ENCODE assay signal across 13 cellular contexts in genomic region chr2:26072925-26073768, GRCh38. TPM values are rescaled to one million over a fixed set of nuclear protein-coding genes. Genes with fewer than 3 reads are reported as not detected.
DNase-seq lines count a peak whose midpoint lies in the region; ATAC-seq, FAIRE-seq and TF ChIP-seq lines count a peak whose summit lies in the region.
"Had no signal": no experiment of that assay in that cellular context is flagged by ENCODE, and none has a peak within 500 bp of the region (broad histone marks: within the 10 kb centered on the region; RNA-seq: fewer than 3 reads in every experiment).

No MANE protein-coding gene starts in this region.

- FAIRE-seq in astrocyte (lab: Jason Lieb, UNC): no peak

- POLR2A ChIA-PET in HEK293 (lab: Yijun Ruan, JAX) (interaction anchor here (0.5 to 0.6 kb wide), 2 partner anchors 11 to 277 kb away, joined by 4 to 6 read pairs; no protein-coding TSS in a partner anchor), HEK293T (lab: Yijun Ruan, JAX) (interaction anchor here (1.3 to 1.5 kb wide), 2 partner anchors 39 to 195 kb away, joined by 3 to 4 read pairs; partner anchors contain the start of gene RAB10)
- POLR2A ChIA-PET in CD4-positive, alpha-beta T cell (lab: Charles Lee): interaction anchor here (1.3 to 2.1 kb wide), 2 partner anchors 37 to 39 kb away, joined by 3 to 7 read pairs; partner anchors contain the start of gene RAB10

- no peaks in the 10 kb centered on the region for H3K27me3 ChIP-seq in astrocyte (ENCODE audit: insufficient read depth, low read length)
- no peaks in the 10 kb centered on the region for H3K27me3 ChIP-seq in CD4-positive, alpha-beta T cell (ENCODE audit: control insufficient read depth, insufficient read depth, low read length)

- H4K20me1 ChIP-seq in astrocyte (ENCODE audit: insufficient read depth, low read length): peaks cover 81% of the 10 kb centered on the region

- H3K9me3 ChIP-seq in HEK293 (ENCODE audit: control insufficient read depth, insufficient read depth, low read depth, low read length) (no peaks in the 10 kb centered on the region), astrocyte (ENCODE audit: insufficient read depth, low read depth, low read length) (no peaks in the 10 kb centered on the region)
- H3K9me3 ChIP-seq in CD4-positive, alpha-beta T cell (ENCODE audit: control insufficient read depth, low read length): no peaks in the 10 kb centered on the region
- H3K9me3 ChIP-seq: lower lobe of right lung had no signal

- TF ChIP-seq CTCF in HEK293 (tag by site-specific recombination; IDR thresholded peaks at IDR 0.05) (no peak), astrocyte (IDR thresholded peaks at IDR 0.05; ENCODE audit: insufficient read depth, low read depth, low read length) (no peak)
- TF ChIP-seq CTCF in CD4-positive, alpha-beta T cell (IDR thresholded peaks at IDR 0.05): no peak

- H3K36me3 Mint-ChIP-seq in astrocyte (ENCODE audit: low read depth, unreplicated experiment): peaks cover 6% of the 10 kb centered on the region
- peaks cover under 1% of the 10 kb centered on the region for H3K36me3 Mint-ChIP-seq in CD4-positive, alpha-beta T cell (ENCODE audit: low read depth)

- no peaks in the 10 kb centered on the region for H3K27me3 Mint-ChIP-seq in astrocyte (ENCODE audit: low read depth, unreplicated experiment)
- H3K27me3 Mint-ChIP-seq in CD4-positive, alpha-beta T cell: no peaks in the 10 kb centered on the region

- no peak overlapping the region for H2AFZ ChIP-seq in astrocyte (ENCODE audit: low read depth, low read length)
- H2AFZ ChIP-seq: parathyroid adenoma had no signal

- peaks cover 94% of the 10 kb centered on the region for H3K79me2 ChIP-seq in astrocyte (ENCODE audit: insufficient read depth, low read length)

- no peak overlapping the region for H3K9ac ChIP-seq in astrocyte (ENCODE audit: low read length)
- H3K9ac ChIP-seq: parathyroid adenoma had no signal

- DNase-seq in astrocyte (ENCODE audit: low read depth) (no peak), iPS-NIHi11 (ENCODE audit: low spot score) (peak; percentile 14), renal cortical epithelial cell (ENCODE audit: low read depth) (peak; percentile 70), NCI-H748 treated with DMSO at 0.1 percent for 48 hours (lab: John Stamatoyannopoulos, UW) (no peak), HEK293T (ENCODE audit: extremely low spot score) (no peak)
- DNase-seq in CD4-positive, alpha-beta T cell: no peak
- DNase-seq: activated effector memory CD4-positive, alpha-beta T cell treated with anti-CD3 and anti-CD28 coated beads, Interleukin-2, amount 50 U/mL, for 16 hours; central memory CD4-positive, alpha-beta T cell; lower lobe of right lung; NCI-H1105 treated with DMSO at 0.1 percent for 48 hours; NCI-H69 had no signal

- H3K27ac ChIP-seq in HEK293 (ENCODE audit: extremely low read depth, low read depth, low read length): no peak overlapping the region
- H3K27ac ChIP-seq in astrocyte (ENCODE audit: low read depth, low read length): no peak overlapping the region
- no peak overlapping the region for H3K27ac ChIP-seq in CD4-positive, alpha-beta T cell (ENCODE audit: low read depth, low read length)
- H3K27ac ChIP-seq: lower lobe of right lung, parathyroid adenoma had no signal

- H3K4me1 ChIP-seq in HEK293 (ENCODE audit: control insufficient read depth, insufficient read depth, low read length) (peaks cover 18% of the 10 kb centered on the region), astrocyte (ENCODE audit: insufficient read depth, low read length) (peaks cover 8% of the 10 kb centered on the region)

- H3K4me1 Mint-ChIP-seq in astrocyte (ENCODE audit: low read depth, unreplicated experiment): peaks cover 47% of the 10 kb centered on the region
- H3K4me1 Mint-ChIP-seq in CD4-positive, alpha-beta T cell (ENCODE audit: low read depth): peaks cover 56% of the 10 kb centered on the region

- CTCF ChIA-PET in HEK293 (lab: Yijun Ruan, JAX) (interaction anchor here (1.0 to 1.2 kb wide), 2 partner anchors 15 kb away, joined by 5 read pairs; no protein-coding TSS in a partner anchor), HEK293T (lab: Yijun Ruan, JAX) (interaction anchor here (0.6 to 1.3 kb wide), 3 partner anchors 12 to 162 kb away, joined by 3 to 7 read pairs (median 4); no protein-coding TSS in a partner anchor)
- CTCF ChIA-PET in CD4-positive, alpha-beta T cell (lab: Charles Lee): no interaction called here

- ATAC-seq in CD4-positive, alpha-beta T cell (ENCODE audit: poor library complexity): no peak

- intact Hi-C loops in CD4-positive, alpha-beta T cell (cut with DNase I, micrococcal nuclease): no loop called here

- H3K4me2 ChIP-seq in astrocyte (ENCODE audit: low read length): no peak overlapping the region

- peak overlapping the region; percentile 9 for H3K4me3 Mint-ChIP-seq in astrocyte (ENCODE audit: unreplicated experiment)
- H3K4me3 Mint-ChIP-seq in CD4-positive, alpha-beta T cell: no peak overlapping the region

- H3K36me3 ChIP-seq in HEK293 (ENCODE audit: control insufficient read depth in 2 of 2, insufficient read depth in 1 of 2, low read length in 2 of 2): no peaks in the 10 kb centered on the region
- H3K36me3 ChIP-seq in astrocyte (ENCODE audit: insufficient read depth, low read length): no peaks in the 10 kb centered on the region
- H3K36me3 ChIP-seq: lower lobe of right lung had no signal

- peaks cover 3% of the 10 kb centered on the region for H3K9me3 Mint-ChIP-seq in astrocyte (ENCODE audit: unreplicated experiment)
- no peaks in the 10 kb centered on the region for H3K9me3 Mint-ChIP-seq in CD4-positive, alpha-beta T cell

- H3K4me3 ChIP-seq in HEK293 (ENCODE audit: low read depth, low read length) (no peak overlapping the region), astrocyte (ENCODE audit: insufficient read depth, low read depth, low read length) (no peak overlapping the region)
- H3K4me3 ChIP-seq: lower lobe of right lung had no signal

- no peak overlapping the region for H3K27ac Mint-ChIP-seq in astrocyte (ENCODE audit: unreplicated experiment)
- H3K27ac Mint-ChIP-seq in CD4-positive, alpha-beta T cell: no peak overlapping the region

TF ChIP-seq in HEK293, 187 proteins besides CTCF, POLR2A, EP300 and RAD21 (continues in another document):
- TF ChIP-seq AEBP2 (tag by site-specific recombination; IDR thresholded peaks at IDR 0.05; ENCODE audit: borderline replicate concordance): no peak

TF ChIP-seq in HEK293T, 16 proteins besides CTCF, POLR2A, EP300 and RAD21:
- TF ChIP-seq FOXM1 (IDR thresholded peaks at IDR 0.05; ENCODE audit: borderline replicate concordance) (no peak), SP1 (IDR thresholded peaks at IDR 0.05) (no peak), ARNT (IDR thresholded peaks at IDR 0.05) (no peak)

RNA-seq across cellular contexts. Expression of gene RAB10, which starts 39.3 kb away (rescaled TPM):
- total RNA-seq in astrocyte: 174 and 192 TPM in 2 replicates
- total RNA-seq in renal cortical epithelial cell: 150 and 380 TPM in 2 replicates
- 10 to 100 TPM; 13.5 to 13.8 TPM for total RNA-seq in CD4-positive, alpha-beta T cell

Comparison
In these comparisons a context has a peak if more than half of its experiments do, and no peak if none do; other contexts are left out.
1. DNase-seq: peak in iPS-NIHi11 (single experiment) and renal cortical epithelial cell (single experiment); none in astrocyte (single experiment), NCI-H748 treated with DMSO at 0.1 percent for 48 hours (single experiment), HEK293T (single experiment) and CD4-positive, alpha-beta T cell (0 of 10).
2. RNA of gene RAB10, which starts 39.3 kb away (total RNA-seq): 150 to 380 TPM in renal cortical epithelial cell and 174 to 192 TPM in astrocyte; 13.5 to 13.8 TPM in CD4-positive, alpha-beta T cell; every median in the first group is over 10 times any median in the second.